In the genomic region with DNA sequence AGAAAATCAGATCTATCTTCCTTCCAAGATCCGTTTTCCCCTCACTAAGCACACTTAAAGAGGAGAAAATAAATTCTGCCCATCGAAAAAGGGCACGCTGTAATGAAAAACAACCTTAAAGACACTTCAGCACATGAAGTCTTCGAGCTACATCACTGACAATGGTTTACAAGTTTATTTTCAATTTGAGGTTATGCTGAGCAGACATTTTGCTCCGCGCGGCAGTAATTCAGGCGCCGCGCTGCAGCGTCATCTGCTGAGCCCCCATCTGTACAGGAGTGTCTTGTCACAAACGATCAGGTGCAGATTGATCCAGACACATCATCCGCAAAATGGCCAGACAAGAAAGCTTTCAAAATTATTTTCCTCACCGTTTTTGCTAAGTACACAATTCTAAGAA, we compare ENCODE assay signal across 21 cellular contexts.
"Had no signal": no experiment of that assay in that cellular context is flagged by ENCODE, and none has a peak within 500 bp of the region (broad histone marks: within the 10 kb centered on the region; RNA-seq: fewer than 3 reads in every experiment).

No MANE protein-coding gene starts in this region.

- H3K27ac Mint-ChIP-seq: IgD-negative memory B cell had no signal

- DNase-seq: KBM-7, MG63, NCI-H1092, NCI-H1105 treated with DMSO at 0.1 percent for 48 hours, NCI-H1417 treated with DMSO at 0.1 percent for 48 hours, NCI-H146, NCI-H1694 treated with DMSO at 0.1 percent for 48 hours, NCI-H1930, NCI-H2081, NCI-H2107, NCI-H345, NCI-H446 treated with DMSO at 0.1 percent for 48 hours, NCI-H510A treated with DMSO at 0.1 percent for 48 hours, NCI-H526, PC-3, SHP77, T-helper 1 cell had no signal

- H3K9me3 Mint-ChIP-seq: IgD-negative memory B cell had no signal

- H3K27me3 ChIP-seq: MG63 had no signal

- H3K36me3 ChIP-seq: MG63 had no signal

- H3K36me3 Mint-ChIP-seq: IgD-negative memory B cell had no signal

- ATAC-seq: Panc1, PC-3, SK-N-SH treated with all-trans-retinoic acid at 6 μM for 48 hours had no signal

- H3K4me3 ChIP-seq: MG63 had no signal

- H3K4me3 Mint-ChIP-seq: IgD-negative memory B cell had no signal

- H3K27ac ChIP-seq: RWPE1 had no signal

- H3K9me3 ChIP-seq: MG63 had no signal
